In the genomic region with DNA sequence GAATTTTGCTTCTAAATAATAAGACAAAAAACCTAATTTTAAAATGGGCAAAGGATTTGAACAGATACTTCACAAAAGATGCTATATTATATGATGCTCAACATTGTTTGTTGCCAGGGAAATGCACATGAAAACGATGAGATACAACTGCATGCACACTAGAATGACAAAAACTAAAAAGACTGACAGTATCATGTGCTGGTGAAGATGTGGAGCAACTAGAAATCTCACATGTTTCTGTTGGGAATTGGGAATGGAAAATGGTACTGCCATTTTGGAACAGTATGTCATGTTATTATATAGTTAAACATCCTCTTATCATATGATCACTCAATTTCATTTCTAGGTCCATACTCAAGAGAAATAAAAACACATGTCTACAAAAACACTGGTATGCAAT, we compare ENCODE assay signal across 34 cellular contexts.
"Had no signal": no experiment of that assay in that cellular context is flagged by ENCODE, and none has a peak within 500 bp of the region (broad histone marks: within the 10 kb centered on the region; RNA-seq: fewer than 3 reads in every experiment).

No MANE protein-coding gene starts in this region.

- H3K27me3 ChIP-seq: MG63 had no signal

- DNase-seq: Karpas-422, Kasumi-1, MG63, MM.1S, MV-4-11, NCI-H1048, NCI-H1092, NCI-H1092 treated with DMSO at 0.1 percent for 48 hours, NCI-H1105, NCI-H1105 treated with DMSO at 0.1 percent for 48 hours, NCI-H1417, NCI-H1417 treated with DMSO at 0.1 percent for 48 hours, NCI-H1436, NCI-H1436 treated with DMSO at 0.1 percent for 48 hours, NCI-H146, NCI-H1694, NCI-H1694 treated with DMSO at 0.1 percent for 48 hours, NCI-H187, NCI-H187 treated with DMSO at 0.1 percent for 48 hours, NCI-H1930, NCI-H2029, NCI-H2029 treated with DMSO at 0.1 percent for 48 hours, NCI-H2081, NCI-H2081 treated with DMSO at 0.1 percent for 48 hours, NCI-H2107, NCI-H2171, NCI-H2171 treated with DMSO at 0.1 percent for 48 hours, NCI-H2227 treated with DMSO at 0.1 percent for 48 hours, NCI-H226, NCI-H345, NCI-H446, NCI-H446 treated with DMSO at 0.1 percent for 48 hours, NCI-H510A, NCI-H510A treated with DMSO at 0.1 percent for 48 hours had no signal

- H3K36me3 ChIP-seq: MG63 had no signal

- H3K4me3 ChIP-seq: MG63 had no signal
